10 cellular contexts compared by ENCODE assay signal in the genomic region with DNA sequence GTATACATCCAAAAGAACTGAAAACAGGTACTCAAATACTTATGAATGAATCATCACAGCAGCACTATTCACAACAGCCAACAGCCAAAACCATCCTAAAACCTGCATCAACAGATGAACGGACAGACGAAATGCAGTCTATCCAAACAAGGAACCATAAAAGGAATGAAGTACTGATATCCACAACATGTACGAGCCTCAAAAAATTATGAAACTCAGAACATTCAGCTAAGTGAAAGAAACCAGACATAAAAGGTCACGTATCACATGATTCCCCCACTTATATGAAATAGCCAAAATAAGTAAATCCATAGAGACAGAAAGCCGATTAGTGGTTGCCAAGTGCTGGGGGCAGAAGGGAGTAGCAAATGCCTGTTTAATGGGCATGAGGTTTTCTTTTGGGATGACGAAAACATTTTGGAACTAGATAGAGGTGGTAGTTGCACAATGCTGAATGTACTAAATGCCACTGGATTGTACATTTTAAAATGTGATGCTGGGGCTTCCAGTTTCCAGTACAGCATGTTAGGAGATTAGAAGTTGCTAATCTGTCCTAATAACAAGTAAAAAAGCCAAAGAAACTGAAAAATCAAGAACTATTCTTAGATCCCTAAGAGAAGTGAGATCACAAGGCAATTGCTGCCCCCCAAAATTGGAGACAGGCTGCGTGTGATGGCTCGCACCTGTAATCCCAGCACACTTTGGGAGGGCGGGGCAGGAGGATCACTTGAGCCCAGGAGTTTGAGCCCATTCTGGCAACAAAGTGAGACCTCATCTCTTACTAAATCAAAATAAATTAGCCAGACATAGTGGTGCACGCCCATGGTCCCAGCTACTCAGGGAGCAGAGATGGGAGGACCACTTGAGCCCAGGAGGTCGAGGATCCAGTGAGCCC. TPM values are rescaled to one million over a fixed set of nuclear protein-coding genes. Genes with fewer than 3 reads are reported as not detected.
DNase-seq lines count a peak whose midpoint lies in the region; ATAC-seq and TF ChIP-seq lines count a peak whose summit lies in the region.
"Had no signal": no experiment of that assay in that cellular context is flagged by ENCODE, and none has a peak within 500 bp of the region (broad histone marks: within the 10 kb centered on the region; RNA-seq: fewer than 3 reads in every experiment).

No MANE protein-coding gene starts in this region.

- H3K4me3 ChIP-seq in right atrium auricular region, result no peak overlapping the region

- TF ChIP-seq CTCF in right atrium auricular region (IDR thresholded peaks at IDR 0.05) (no peak), brain (conservative IDR thresholded peaks at IDR 0.05) (no peak)

- intact Hi-C loops in Right ventricle myocardium inferior (cut with DNase I), result no loop called here

- no peaks in the 10 kb centered on the region for H3K27me3 ChIP-seq in right atrium auricular region
- H3K27me3 ChIP-seq: adrenal gland had no signal

- ATAC-seq in Right ventricle myocardium inferior, result peak; percentile 86
- ATAC-seq in GM18873 (IDR thresholded peaks at IDR 0.05; ENCODE audit: low FRiP score, unreplicated experiment), result no peak

- peak overlapping the region in 1 of 2 donors; percentile 0 for H3K27ac ChIP-seq in right atrium auricular region
- H3K27ac ChIP-seq: adrenal gland had no signal

- no peak for DNase-seq in Right ventricle myocardium inferior (ENCODE audit: missing footprints)
- DNase-seq in right atrium auricular region (ENCODE audit: low spot score), result no peak
- peak; percentile 26 for DNase-seq in islet precursor cell
- no peak for DNase-seq in Kasumi-1 (lab: John Stamatoyannopoulos, UW)
- DNase-seq in DMS79 treated with DMSO at 0.1 percent for 48 hours (lab: John Stamatoyannopoulos, UW), result no peak
- no peak for DNase-seq in stimulated activated naive CD4-positive, alpha-beta T cell treated with Interleukin-2 at 50 U/mL for 16 hours (lab: John Stamatoyannopoulos, UW)
- DNase-seq: NCI-H146 had no signal

- peak overlapping the region; percentile 3 to 97 (median 19) for H3K27ac Mint-ChIP-seq in brain

- peaks cover 0 to 32% of the 10 kb centered on the region in 2 donors for H3K4me1 ChIP-seq in right atrium auricular region

- H3K36me3 Mint-ChIP-seq in brain, result peaks cover 38% of the 10 kb centered on the region

- H3K36me3 ChIP-seq in right atrium auricular region, result no peaks in the 10 kb centered on the region
- H3K36me3 ChIP-seq: adrenal gland had no signal

- H3K4me3 Mint-ChIP-seq in brain, result peak overlapping the region in 3 of 5 experiments; percentile 1 to 17 (median 1)

- peaks cover 42% of the 10 kb centered on the region for H3K4me1 Mint-ChIP-seq in brain

- H3K9me3 ChIP-seq in right atrium auricular region, result no peaks in the 10 kb centered on the region
- H3K9me3 ChIP-seq: adrenal gland had no signal

- H3K27me3 Mint-ChIP-seq in brain, result no peaks in the 10 kb centered on the region

- H3K9me3 Mint-ChIP-seq in brain, result peaks cover 0 to 4% (median 0%) of the 10 kb centered on the region in 5 experiments

RNA-seq across cellular contexts. Expression of a gene that starts 25.3 kb away (rescaled TPM):
- total RNA-seq in Right ventricle myocardium inferior (52.3 TPM), right atrium auricular region (10 to 100 TPM; 47.5 to 54.0 TPM)
- polyA plus RNA-seq in brain (ENCODE audit: insufficient read depth, low read depth, low replicate concordance), result 416 TPM
